ENCODE assay signal across 26 cellular contexts in the genomic region with DNA sequence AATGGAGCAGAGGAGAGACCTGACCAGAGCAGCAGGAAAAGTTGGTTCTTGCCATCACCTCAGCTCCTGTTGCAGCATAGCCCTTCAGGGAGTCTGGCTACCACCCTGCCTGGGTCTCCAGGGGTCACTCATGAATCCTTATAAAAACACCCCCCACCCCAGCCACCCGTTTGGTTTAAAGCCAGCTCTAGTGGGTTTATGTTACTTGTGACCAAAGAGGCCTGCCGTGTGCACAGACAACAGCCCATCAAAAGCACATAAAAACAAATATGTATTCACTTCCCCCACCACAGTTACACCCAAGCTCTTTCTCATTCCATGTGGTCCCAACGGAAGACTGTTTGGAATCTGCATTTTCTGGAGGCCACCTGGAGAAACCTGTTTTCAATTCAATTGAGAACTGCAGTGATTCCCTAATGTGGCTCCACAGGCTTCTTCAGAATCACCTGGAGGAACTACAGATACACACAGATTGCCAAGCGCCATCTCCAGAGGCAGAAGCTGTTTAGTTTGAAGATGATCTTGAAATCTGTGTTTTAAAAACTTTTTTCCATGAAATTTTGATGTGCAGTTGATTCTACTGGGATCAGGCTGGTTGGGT. TPM values are rescaled to one million over a fixed set of nuclear protein-coding genes. Genes with fewer than 3 reads are reported as not detected.
A peak's percentile ranks its signal among the peaks of the same experiment; 100 is the strongest.
DNase-seq lines count a peak whose midpoint lies in the region; ATAC-seq, FAIRE-seq and TF ChIP-seq lines count a peak whose summit lies in the region.
"Had no signal": no experiment of that assay in that cellular context is flagged by ENCODE, and none has a peak within 500 bp of the region (broad histone marks: within the 10 kb centered on the region; RNA-seq: fewer than 3 reads in every experiment).

No MANE protein-coding gene starts in this region.

- H3K36me3 ChIP-seq in K562 (ENCODE audit: control insufficient read depth, insufficient read depth, low read length) (no peaks in the 10 kb centered on the region), iPS-18a (ENCODE audit: control insufficient read depth, low read depth, low read length) (no peaks in the 10 kb centered on the region), parathyroid adenoma (ENCODE audit: control insufficient read depth, insufficient read depth, low read length) (no peaks in the 10 kb centered on the region)

- DNase-seq in ELF-1 (ENCODE audit: low read depth, low spot score) = peak; percentile 44
- DNase-seq in K562 (ENCODE audit: extremely low read depth in 1 of 4, low spot score in 3 of 4) = no peak
- DNase-seq in islet precursor cell = no peak
- DNase-seq in nucleus accumbens (lab: John Stamatoyannopoulos, UW) = no peak
- no peak for DNase-seq in KBM-7
- DNase-seq in NCI-H774 (lab: John Stamatoyannopoulos, UW) = no peak
- DNase-seq: AML-193; Calu3; CD4-positive, alpha-beta memory T cell; DMS 273 treated with DMSO at 0.1 percent for 48 hours; DMS53; DND-41; EL; HFFc6; IMR-90 had no signal

- H3K27ac ChIP-seq in K562 (ENCODE audit: extremely low read depth, low read depth, low read length) = no peak overlapping the region
- H3K27ac ChIP-seq in iPS-18a (ENCODE audit: low read length) = no peak overlapping the region
- H3K27ac ChIP-seq in parathyroid adenoma = peak overlapping the region; percentile 95
- H3K27ac ChIP-seq: 22Rv1, A549 had no signal

- H3K4me3 ChIP-seq in K562 = no peak overlapping the region
- peak overlapping the region; percentile 15 for H3K4me3 ChIP-seq in iPS-18a (ENCODE audit: low read length)
- H3K4me3 ChIP-seq in parathyroid adenoma (ENCODE audit: low read depth, low read length) = no peak overlapping the region
- H3K4me3 ChIP-seq: A549 had no signal

- TF ChIP-seq POLR2A in K562 (conservative IDR thresholded peaks at IDR 0.05) = no peak

- no peaks in the 10 kb centered on the region for H3K9me1 ChIP-seq in K562 (ENCODE audit: control insufficient read depth, insufficient read depth, low read length)

- H4K20me1 ChIP-seq in K562 (replicated peaks; ENCODE audit: control insufficient read depth, insufficient read depth, low read length) = no peaks in the 10 kb centered on the region

- CTCF ChIA-PET in K562 (lab: Yijun Ruan, JAX; ENCODE audit: low intra/inter-chr PET ratio) = no interaction called here

- intact Hi-C loops in K562 (cut with micrococcal nuclease) = no loop called here

- 33% methylated on average over 4 of the region's 4 CpGs for WGBS in K562 (ENCODE audit: insufficient coverage, low coverage, missing lambda C conversion rate)

- no peak for TF ChIP-seq EP300 in K562 (IDR thresholded peaks at IDR 0.05; ENCODE audit: low read length)

- no TSS peak for BruUV-seq in K562 (replicated peaks; lab: Mats Ljungman, UMichigan)

- H3K79me2 ChIP-seq in K562 (ENCODE audit: control insufficient read depth, insufficient read depth, low read length) (no peaks in the 10 kb centered on the region), parathyroid adenoma (peaks cover 45% of the 10 kb centered on the region)

- H3K4me2 ChIP-seq in K562 (ENCODE audit: insufficient read depth, low read length) = no peak overlapping the region
- no peak overlapping the region for H3K4me2 ChIP-seq in parathyroid adenoma (ENCODE audit: low read length)
- H3K4me2 ChIP-seq: A549 had no signal

- no peak for ATAC-seq in K562
- ATAC-seq: A549, HCT116 had no signal

- POLR2A ChIA-PET in K562 (lab: Yijun Ruan, JAX) = interaction anchor here (0.6 to 3.0 kb wide), 4 partner anchors 9 to 203 kb away, joined by 3 to 14 read pairs (median 3); no protein-coding TSS in a partner anchor

- H3K27me3 ChIP-seq in K562 (ENCODE audit: control insufficient read depth in 2 of 2, insufficient read depth in 2 of 2, low read length in 2 of 2) = no peaks in the 10 kb centered on the region
- peaks cover 46% of the 10 kb centered on the region for H3K27me3 ChIP-seq in iPS-18a (ENCODE audit: control insufficient read depth, insufficient read depth, low read length)
- no peaks in the 10 kb centered on the region for H3K27me3 ChIP-seq in parathyroid adenoma (ENCODE audit: control insufficient read depth, insufficient read depth, low read length)

- in situ Hi-C loops in K562 (cut with MboI) (loop anchor here (5.0 to 25.0 kb wide), 3 partner anchors 336 to 871 kb away; no protein-coding TSS in a partner anchor), KBM-7 (cut with MboI; ENCODE audit: low pct_unique_long_range_greater_than_20kb, low sequenced_read_pairs) (loop anchor here (25.0 kb wide), 1 partner anchor 471 kb away; no protein-coding TSS in a partner anchor)

- H3K9me3 ChIP-seq in K562 (replicated peaks; ENCODE audit: control insufficient read depth, insufficient read depth, low read depth, low read length) (no peaks in the 10 kb centered on the region), iPS-18a (ENCODE audit: control insufficient read depth, low read depth, low read length) (no peaks in the 10 kb centered on the region), parathyroid adenoma (ENCODE audit: control insufficient read depth, low read length) (no peaks in the 10 kb centered on the region)
- H3K9me3 ChIP-seq: A549 had no signal

- peaks cover 4 to 29% of the 10 kb centered on the region in 2 experiments; a peak in 3 of 5 replicates for H3K4me1 ChIP-seq in K562 (replicated peaks in 1 of 2; ENCODE audit: control insufficient read depth in 2 of 2, insufficient read depth in 2 of 2, low read length in 2 of 2)
- H3K4me1 ChIP-seq in iPS-18a (ENCODE audit: control insufficient read depth, low read depth, low read length) = peaks cover 11% of the 10 kb centered on the region
- H3K4me1 ChIP-seq in parathyroid adenoma = peaks cover 49% of the 10 kb centered on the region
- H3K4me1 ChIP-seq: A549 had no signal

- no peak for FAIRE-seq in K562 (lab: Jason Lieb, UNC)
- FAIRE-seq: A549, G401.6, GM12891, GM19239, H54, HTR-8/SVneo had no signal

- H3K9ac ChIP-seq in K562 (ENCODE audit: insufficient read depth in 1 of 2, low read depth in 2 of 2, low read length in 2 of 2) = no peak overlapping the region
- no peak overlapping the region for H3K9ac ChIP-seq in iPS-18a (ENCODE audit: low read length)
- no peak overlapping the region for H3K9ac ChIP-seq in parathyroid adenoma

- H2AFZ ChIP-seq in K562 (ENCODE audit: low read depth, low read length) (0 out of 2 replicates have a peak overlapping the region, but pooled peaks have one; percentile 9), parathyroid adenoma (peak overlapping the region; percentile 3)

- TF ChIP-seq RAD21 in K562 (CRISPR knock-in tag; conservative IDR thresholded peaks at IDR 0.05 in 1 of 2, IDR thresholded peaks at IDR 0.05 in 1 of 2) = no peak

- TF ChIP-seq CTCF in K562 (IDR thresholded peaks at IDR 0.05 in 2 of 3, conservative IDR thresholded peaks at IDR 0.05 in 1 of 3; ENCODE audit: insufficient read depth in 2 of 3, low read depth in 1 of 3, low read length in 3 of 3) (no peak), parathyroid adenoma (IDR thresholded peaks at IDR 0.05) (no peak)

TF ChIP-seq in K562, 482 proteins besides CTCF, POLR2A, EP300 and RAD21 (continues in another document):
- TF ChIP-seq, protein P1, sequence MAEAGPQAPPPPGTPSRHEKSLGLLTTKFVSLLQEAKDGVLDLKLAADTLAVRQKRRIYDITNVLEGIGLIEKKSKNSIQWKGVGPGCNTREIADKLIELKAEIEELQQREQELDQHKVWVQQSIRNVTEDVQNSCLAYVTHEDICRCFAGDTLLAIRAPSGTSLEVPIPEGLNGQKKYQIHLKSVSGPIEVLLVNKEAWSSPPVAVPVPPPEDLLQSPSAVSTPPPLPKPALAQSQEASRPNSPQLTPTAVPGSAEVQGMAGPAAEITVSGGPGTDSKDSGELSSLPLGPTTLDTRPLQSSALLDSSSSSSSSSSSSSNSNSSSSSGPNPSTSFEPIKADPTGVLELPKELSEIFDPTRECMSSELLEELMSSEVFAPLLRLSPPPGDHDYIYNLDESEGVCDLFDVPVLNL (CRISPR knock-in tag; IDR thresholded peaks at IDR 0.05; ENCODE audit: low read depth) = no peak
- TF ChIP-seq BCOR (IDR thresholded peaks at IDR 0.05) (no peak), PCBP1 (IDR thresholded peaks at IDR 0.05; ENCODE audit: low read depth, low read length, poor library complexity, severe bottlenecking) (no peak)

RNA-seq across cellular contexts. Expression of a gene that starts 13.8 kb away (rescaled TPM):
- 2.5 and 6.4 TPM in 2 replicates for total RNA-seq in K562 (2011; cell fraction: chromatin; rRNA removed; ENCODE audit: low replicate concordance)
- total RNA-seq in K562 (2011; cell fraction: nucleolus; rRNA removed) = 10.9 and 11.2 TPM in 2 replicates
- 6.1 and 6.2 TPM in 2 replicates for total RNA-seq in K562 (2011; cell fraction: nucleoplasm; rRNA removed)
- total RNA-seq in K562 (2014; rRNA removed) (10.8 and 13.3 TPM in 2 replicates), K562 (2014; rRNA removed; fragmentation: Illumina TruSeq; extraction: Trizol) (2.1 and 2.4 TPM in 2 replicates), K562 (2015; rRNA removed; fragmentation: Illumina TruSeq; extraction: Trizol) (4.1 and 4.6 TPM in 2 replicates), K562 (2021) (21.4 and 22.1 TPM in 2 replicates)
- polyA plus RNA-seq in K562 (2011; rRNA removed) (3.1 and 4.0 TPM in 2 replicates), K562 (2014; fragmentation: Illumina TruSeq; extraction: Trizol) (3.2 and 5.5 TPM in 2 replicates), K562 (2014; fragmentation: Nextera tagmentation; extraction: Ambion mirVana) (under 1 TPM; 0.27 to 0.29 TPM), K562 (2014; rRNA removed) (12.6 and 14.3 TPM in 2 replicates)
- 4.2 and 18.5 TPM in 2 replicates for polyA plus RNA-seq in K562 (2011; cell fraction: cytosol; rRNA removed)
- 6.9 and 12.1 TPM in 2 replicates for polyA plus RNA-seq in K562 (2011; cell fraction: nucleus; rRNA removed)
- polyA plus RNA-seq in K562 (2012) = 8.2 and 9.7 TPM in 2 replicates
- polyA minus RNA-seq in K562 (2011; rRNA and poly(A)+ RNA removed) = 1.2 and 1.3 TPM in 2 replicates
- polyA minus RNA-seq in K562 (2011; cell fraction: cytosol; rRNA and poly(A)+ RNA removed) = 6.4 and 7.1 TPM in 2 replicates
- polyA minus RNA-seq in K562 (2011; cell fraction: nucleus; rRNA and poly(A)+ RNA removed) = 12.1 and 13.6 TPM in 2 replicates
- total RNA-seq: CD4-positive, alpha-beta memory T cell; IMR-90 had no signal
- polyA plus RNA-seq: CD14-positive monocyte; CD4-positive, alpha-beta memory T cell had no signal

RNA-seq across cellular contexts. Expression of a gene that starts 13.8 kb away (rescaled TPM):
- total RNA-seq in K562 (2011; cell fraction: chromatin; rRNA removed; ENCODE audit: low replicate concordance) = 42.1 and 68.2 TPM in 2 replicates
- 45.3 and 55.2 TPM in 2 replicates for total RNA-seq in K562 (2011; cell fraction: nucleolus; rRNA removed)
- total RNA-seq in K562 (2011; cell fraction: nucleoplasm; rRNA removed) = 68.5 and 96.9 TPM in 2 replicates
- total RNA-seq in K562 (2014; rRNA removed) (9.5 and 12.6 TPM in 2 replicates), K562 (2014; rRNA removed; fragmentation: Illumina TruSeq; extraction: Trizol) (5.9 and 6.1 TPM in 2 replicates), K562 (2015; rRNA removed; fragmentation: Illumina TruSeq; extraction: Trizol) (5.0 and 5.1 TPM in 2 replicates), K562 (2021) (10.2 TPM in 2 replicates)
- polyA plus RNA-seq in K562 (2011; rRNA removed) (17.4 and 20.3 TPM in 2 replicates), K562 (2014; fragmentation: Illumina TruSeq; extraction: Trizol) (9.0 and 10.1 TPM in 2 replicates), K562 (2014; fragmentation: Nextera tagmentation; extraction: Ambion mirVana) (under 1 TPM; 0.71 to 0.86 TPM), K562 (2014; rRNA removed) (13.5 and 18.4 TPM in 2 replicates)
- 24.1 and 24.3 TPM in 2 replicates for polyA plus RNA-seq in K562 (2011; cell fraction: cytosol; rRNA removed)
- polyA plus RNA-seq in K562 (2011; cell fraction: nucleus; rRNA removed) = 52.1 and 71.2 TPM in 2 replicates
- 5.5 and 14.2 TPM in 2 replicates for polyA plus RNA-seq in K562 (2012)
- polyA minus RNA-seq in K562 (2011; rRNA and poly(A)+ RNA removed) = 7.5 and 11.6 TPM in 2 replicates
- 5.2 and 5.3 TPM in 2 replicates for polyA minus RNA-seq in K562 (2011; cell fraction: cytosol; rRNA and poly(A)+ RNA removed)
- polyA minus RNA-seq in K562 (2011; cell fraction: nucleus; rRNA and poly(A)+ RNA removed) = 21.5 and 23.0 TPM in 2 replicates
- total RNA-seq: CD4-positive, alpha-beta memory T cell had no signal
- polyA plus RNA-seq: CD14-positive monocyte had no signal
